ENCODE assay signal across 1 cellular context in the genomic region with DNA sequence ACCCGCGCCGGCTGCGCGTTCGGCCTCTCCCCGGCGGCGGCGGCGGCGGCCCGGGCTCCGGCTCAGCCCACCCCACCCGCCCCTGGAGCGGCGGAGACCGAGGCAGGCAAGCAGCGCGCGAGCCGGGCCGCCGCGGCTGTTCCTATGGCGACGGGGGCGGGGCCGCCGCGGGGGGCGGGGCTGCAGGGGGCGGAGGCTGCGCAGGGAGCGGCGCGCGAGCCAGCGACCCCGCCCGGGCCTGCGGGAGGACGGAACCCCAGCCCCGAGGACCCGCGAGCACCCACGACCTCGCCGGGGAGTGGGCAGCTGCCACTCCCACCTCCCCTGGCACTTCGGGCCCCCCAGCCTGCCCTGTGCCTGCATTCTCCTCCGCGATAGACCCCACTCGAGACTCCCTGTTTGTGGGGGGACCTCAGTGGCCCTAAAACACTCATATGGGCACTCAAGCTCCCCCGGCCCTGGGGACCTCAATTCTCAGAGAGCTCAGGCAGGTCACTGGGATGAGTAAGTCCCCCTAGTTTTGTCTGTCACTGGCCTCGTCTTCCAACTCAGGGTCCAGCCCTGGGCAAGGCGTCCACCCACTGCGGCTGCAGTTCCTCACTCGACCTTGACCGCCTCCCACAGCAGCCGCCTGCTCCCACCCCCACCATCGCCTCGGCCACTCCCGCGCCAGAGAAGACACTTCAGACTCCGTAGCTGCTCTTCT.
TF ChIP-seq lines count a peak whose summit lies in the region.

A gene (minus strand): TSS at position 115 of the 706 bp plus-strand sequence. CDS start 597 bp downstream, outside the sequence.

TF ChIP-seq in K562, 482 proteins besides CTCF, POLR2A, EP300 and RAD21 (continued from another document and continues in another):
- TF ChIP-seq, protein P1, sequence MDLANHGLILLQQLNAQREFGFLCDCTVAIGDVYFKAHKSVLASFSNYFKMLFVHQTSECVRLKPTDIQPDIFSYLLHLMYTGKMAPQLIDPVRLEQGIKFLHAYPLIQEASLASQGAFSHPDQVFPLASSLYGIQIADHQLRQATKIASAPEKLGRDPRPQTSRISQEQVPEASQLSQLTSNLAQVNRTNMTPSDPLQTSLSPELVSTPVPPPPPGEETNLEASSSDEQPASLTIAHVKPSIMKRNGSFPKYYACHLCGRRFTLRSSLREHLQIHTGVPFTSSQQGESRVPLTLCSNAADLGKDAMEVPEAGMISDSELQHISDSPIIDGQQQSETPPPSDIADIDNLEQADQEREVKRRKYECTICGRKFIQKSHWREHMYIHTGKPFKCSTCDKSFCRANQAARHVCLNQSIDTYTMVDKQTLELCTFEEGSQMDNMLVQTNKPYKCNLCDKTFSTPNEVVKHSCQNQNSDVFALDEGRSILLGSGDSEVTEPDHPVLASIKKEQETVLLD (IDR thresholded peaks at IDR 0.05) = peak; percentile 62; the same call in 1 of the 2 replicates
- TF ChIP-seq, protein P2, sequence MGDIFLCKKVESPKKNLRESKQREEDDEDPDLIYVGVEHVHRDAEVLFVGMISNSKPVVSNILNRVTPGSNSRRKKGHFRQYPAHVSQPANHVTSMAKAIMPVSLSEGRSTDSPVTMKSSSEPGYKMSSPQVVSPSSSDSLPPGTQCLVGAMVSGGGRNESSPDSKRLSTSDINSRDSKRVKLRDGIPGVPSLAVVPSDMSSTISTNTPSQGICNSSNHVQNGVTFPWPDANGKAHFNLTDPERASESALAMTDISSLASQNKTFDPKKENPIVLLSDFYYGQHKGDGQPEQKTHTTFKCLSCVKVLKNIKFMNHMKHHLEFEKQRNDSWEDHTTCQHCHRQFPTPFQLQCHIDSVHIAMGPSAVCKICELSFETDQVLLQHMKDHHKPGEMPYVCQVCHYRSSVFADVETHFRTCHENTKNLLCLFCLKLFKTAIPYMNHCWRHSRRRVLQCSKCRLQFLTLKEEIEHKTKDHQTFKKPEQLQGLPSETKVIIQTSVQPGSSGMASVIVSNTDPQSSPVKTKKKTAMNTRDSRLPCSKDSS (IDR thresholded peaks at IDR 0.05; ENCODE audit: low read depth, partially characterized antibody) = no peak
- TF ChIP-seq, protein P3, sequence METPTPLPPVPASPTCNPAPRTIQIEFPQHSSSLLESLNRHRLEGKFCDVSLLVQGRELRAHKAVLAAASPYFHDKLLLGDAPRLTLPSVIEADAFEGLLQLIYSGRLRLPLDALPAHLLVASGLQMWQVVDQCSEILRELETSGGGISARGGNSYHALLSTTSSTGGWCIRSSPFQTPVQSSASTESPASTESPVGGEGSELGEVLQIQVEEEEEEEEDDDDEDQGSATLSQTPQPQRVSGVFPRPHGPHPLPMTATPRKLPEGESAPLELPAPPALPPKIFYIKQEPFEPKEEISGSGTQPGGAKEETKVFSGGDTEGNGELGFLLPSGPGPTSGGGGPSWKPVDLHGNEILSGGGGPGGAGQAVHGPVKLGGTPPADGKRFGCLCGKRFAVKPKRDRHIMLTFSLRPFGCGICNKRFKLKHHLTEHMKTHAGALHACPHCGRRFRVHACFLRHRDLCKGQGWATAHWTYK (CRISPR knock-in tag; IDR thresholded peaks at IDR 0.05) = peak; percentile 73; the same call in 1 of the 2 replicates
- no peak for TF ChIP-seq TEAD1 (CRISPR knock-in tag; IDR thresholded peaks at IDR 0.05)
- no peak for TF ChIP-seq KDM5B (IDR thresholded peaks at IDR 0.05; ENCODE audit: insufficient replicate concordance, low read depth, low read length)
- no peak for TF ChIP-seq BHLHE40 (IDR thresholded peaks at IDR 0.05; ENCODE audit: low read length)
- TF ChIP-seq ZNF408 (CRISPR knock-in tag; IDR thresholded peaks at IDR 0.05; ENCODE audit: low read depth) = no peak
- TF ChIP-seq FOXA1 (IDR thresholded peaks at IDR 0.05; ENCODE audit: borderline replicate concordance) = no peak
- TF ChIP-seq ZNF780A (CRISPR knock-in tag; IDR thresholded peaks at IDR 0.05) = no peak
- TF ChIP-seq SRSF9 (IDR thresholded peaks at IDR 0.05; ENCODE audit: borderline replicate concordance, low read depth, low read length) = no peak
- no peak for TF ChIP-seq BRD9 (IDR thresholded peaks at IDR 0.05; ENCODE audit: low read depth, partially characterized antibody)
- TF ChIP-seq, protein P4, sequence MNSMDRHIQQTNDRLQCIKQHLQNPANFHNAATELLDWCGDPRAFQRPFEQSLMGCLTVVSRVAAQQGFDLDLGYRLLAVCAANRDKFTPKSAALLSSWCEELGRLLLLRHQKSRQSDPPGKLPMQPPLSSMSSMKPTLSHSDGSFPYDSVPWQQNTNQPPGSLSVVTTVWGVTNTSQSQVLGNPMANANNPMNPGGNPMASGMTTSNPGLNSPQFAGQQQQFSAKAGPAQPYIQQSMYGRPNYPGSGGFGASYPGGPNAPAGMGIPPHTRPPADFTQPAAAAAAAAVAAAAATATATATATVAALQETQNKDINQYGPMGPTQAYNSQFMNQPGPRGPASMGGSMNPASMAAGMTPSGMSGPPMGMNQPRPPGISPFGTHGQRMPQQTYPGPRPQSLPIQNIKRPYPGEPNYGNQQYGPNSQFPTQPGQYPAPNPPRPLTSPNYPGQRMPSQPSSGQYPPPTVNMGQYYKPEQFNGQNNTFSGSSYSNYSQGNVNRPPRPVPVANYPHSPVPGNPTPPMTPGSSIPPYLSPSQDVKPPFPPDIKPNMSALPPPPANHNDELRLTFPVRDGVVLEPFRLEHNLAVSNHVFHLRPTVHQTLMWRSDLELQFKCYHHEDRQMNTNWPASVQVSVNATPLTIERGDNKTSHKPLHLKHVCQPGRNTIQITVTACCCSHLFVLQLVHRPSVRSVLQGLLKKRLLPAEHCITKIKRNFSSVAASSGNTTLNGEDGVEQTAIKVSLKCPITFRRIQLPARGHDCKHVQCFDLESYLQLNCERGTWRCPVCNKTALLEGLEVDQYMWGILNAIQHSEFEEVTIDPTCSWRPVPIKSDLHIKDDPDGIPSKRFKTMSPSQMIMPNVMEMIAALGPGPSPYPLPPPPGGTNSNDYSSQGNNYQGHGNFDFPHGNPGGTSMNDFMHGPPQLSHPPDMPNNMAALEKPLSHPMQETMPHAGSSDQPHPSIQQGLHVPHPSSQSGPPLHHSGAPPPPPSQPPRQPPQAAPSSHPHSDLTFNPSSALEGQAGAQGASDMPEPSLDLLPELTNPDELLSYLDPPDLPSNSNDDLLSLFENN (IDR thresholded peaks at IDR 0.05; ENCODE audit: low read depth in 2 of 2, low read length in 2 of 2) = no peak
- TF ChIP-seq, protein P5, sequence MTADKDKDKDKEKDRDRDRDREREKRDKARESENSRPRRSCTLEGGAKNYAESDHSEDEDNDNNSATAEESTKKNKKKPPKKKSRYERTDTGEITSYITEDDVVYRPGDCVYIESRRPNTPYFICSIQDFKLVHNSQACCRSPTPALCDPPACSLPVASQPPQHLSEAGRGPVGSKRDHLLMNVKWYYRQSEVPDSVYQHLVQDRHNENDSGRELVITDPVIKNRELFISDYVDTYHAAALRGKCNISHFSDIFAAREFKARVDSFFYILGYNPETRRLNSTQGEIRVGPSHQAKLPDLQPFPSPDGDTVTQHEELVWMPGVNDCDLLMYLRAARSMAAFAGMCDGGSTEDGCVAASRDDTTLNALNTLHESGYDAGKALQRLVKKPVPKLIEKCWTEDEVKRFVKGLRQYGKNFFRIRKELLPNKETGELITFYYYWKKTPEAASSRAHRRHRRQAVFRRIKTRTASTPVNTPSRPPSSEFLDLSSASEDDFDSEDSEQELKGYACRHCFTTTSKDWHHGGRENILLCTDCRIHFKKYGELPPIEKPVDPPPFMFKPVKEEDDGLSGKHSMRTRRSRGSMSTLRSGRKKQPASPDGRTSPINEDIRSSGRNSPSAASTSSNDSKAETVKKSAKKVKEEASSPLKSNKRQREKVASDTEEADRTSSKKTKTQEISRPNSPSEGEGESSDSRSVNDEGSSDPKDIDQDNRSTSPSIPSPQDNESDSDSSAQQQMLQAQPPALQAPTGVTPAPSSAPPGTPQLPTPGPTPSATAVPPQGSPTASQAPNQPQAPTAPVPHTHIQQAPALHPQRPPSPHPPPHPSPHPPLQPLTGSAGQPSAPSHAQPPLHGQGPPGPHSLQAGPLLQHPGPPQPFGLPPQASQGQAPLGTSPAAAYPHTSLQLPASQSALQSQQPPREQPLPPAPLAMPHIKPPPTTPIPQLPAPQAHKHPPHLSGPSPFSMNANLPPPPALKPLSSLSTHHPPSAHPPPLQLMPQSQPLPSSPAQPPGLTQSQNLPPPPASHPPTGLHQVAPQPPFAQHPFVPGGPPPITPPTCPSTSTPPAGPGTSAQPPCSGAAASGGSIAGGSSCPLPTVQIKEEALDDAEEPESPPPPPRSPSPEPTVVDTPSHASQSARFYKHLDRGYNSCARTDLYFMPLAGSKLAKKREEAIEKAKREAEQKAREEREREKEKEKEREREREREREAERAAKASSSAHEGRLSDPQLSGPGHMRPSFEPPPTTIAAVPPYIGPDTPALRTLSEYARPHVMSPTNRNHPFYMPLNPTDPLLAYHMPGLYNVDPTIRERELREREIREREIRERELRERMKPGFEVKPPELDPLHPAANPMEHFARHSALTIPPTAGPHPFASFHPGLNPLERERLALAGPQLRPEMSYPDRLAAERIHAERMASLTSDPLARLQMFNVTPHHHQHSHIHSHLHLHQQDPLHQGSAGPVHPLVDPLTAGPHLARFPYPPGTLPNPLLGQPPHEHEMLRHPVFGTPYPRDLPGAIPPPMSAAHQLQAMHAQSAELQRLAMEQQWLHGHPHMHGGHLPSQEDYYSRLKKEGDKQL (CRISPR knock-in tag; IDR thresholded peaks at IDR 0.05; ENCODE audit: borderline replicate concordance) = no peak
- TF ChIP-seq CEBPB (tag; IDR thresholded peaks at IDR 0.05) = no peak
- TF ChIP-seq, protein P6, sequence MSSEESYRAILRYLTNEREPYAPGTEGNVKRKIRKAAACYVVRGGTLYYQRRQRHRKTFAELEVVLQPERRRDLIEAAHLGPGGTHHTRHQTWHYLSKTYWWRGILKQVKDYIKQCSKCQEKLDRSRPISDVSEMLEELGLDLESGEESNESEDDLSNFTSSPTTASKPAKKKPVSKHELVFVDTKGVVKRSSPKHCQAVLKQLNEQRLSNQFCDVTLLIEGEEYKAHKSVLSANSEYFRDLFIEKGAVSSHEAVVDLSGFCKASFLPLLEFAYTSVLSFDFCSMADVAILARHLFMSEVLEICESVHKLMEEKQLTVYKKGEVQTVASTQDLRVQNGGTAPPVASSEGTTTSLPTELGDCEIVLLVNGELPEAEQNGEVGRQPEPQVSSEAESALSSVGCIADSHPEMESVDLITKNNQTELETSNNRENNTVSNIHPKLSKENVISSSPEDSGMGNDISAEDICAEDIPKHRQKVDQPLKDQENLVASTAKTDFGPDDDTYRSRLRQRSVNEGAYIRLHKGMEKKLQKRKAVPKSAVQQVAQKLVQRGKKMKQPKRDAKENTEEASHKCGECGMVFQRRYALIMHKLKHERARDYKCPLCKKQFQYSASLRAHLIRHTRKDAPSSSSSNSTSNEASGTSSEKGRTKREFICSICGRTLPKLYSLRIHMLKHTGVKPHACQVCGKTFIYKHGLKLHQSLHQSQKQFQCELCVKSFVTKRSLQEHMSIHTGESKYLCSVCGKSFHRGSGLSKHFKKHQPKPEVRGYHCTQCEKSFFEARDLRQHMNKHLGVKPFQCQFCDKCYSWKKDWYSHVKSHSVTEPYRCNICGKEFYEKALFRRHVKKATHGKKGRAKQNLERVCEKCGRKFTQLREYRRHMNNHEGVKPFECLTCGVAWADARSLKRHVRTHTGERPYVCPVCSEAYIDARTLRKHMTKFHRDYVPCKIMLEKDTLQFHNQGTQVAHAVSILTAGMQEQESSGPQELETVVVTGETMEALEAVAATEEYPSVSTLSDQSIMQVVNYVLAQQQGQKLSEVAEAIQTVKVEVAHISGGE (CRISPR knock-in tag; IDR thresholded peaks at IDR 0.05) = no peak
- TF ChIP-seq, protein P7, sequence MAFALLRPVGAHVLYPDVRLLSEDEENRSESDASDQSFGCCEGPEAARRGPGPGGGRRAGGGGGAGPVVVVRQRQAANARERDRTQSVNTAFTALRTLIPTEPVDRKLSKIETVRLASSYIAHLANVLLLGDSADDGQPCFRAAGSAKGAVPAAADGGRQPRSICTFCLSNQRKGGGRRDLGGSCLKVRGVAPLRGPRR (CRISPR knock-in tag; IDR thresholded peaks at IDR 0.05) = no peak
- no peak for TF ChIP-seq ZBED1 (IDR thresholded peaks at IDR 0.05)
- TF ChIP-seq SMAD3 (CRISPR knock-in tag; conservative IDR thresholded peaks at IDR 0.05) = no peak
- TF ChIP-seq, protein P8, sequence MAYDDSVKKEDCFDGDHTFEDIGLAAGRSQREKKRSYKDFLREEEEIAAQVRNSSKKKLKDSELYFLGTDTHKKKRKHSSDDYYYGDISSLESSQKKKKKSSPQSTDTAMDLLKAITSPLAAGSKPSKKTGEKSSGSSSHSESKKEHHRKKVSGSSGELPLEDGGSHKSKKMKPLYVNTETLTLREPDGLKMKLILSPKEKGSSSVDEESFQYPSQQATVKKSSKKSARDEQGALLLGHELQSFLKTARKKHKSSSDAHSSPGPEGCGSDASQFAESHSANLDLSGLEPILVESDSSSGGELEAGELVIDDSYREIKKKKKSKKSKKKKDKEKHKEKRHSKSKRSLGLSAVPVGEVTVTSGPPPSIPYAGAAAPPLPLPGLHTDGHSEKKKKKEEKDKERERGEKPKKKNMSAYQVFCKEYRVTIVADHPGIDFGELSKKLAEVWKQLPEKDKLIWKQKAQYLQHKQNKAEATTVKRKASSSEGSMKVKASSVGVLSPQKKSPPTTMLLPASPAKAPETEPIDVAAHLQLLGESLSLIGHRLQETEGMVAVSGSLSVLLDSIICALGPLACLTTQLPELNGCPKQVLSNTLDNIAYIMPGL (CRISPR knock-in tag; IDR thresholded peaks at IDR 0.05) = no peak
- no peak for TF ChIP-seq TCF7 (IDR thresholded peaks at IDR 0.05; ENCODE audit: borderline replicate concordance)
- TF ChIP-seq NR2C1 (IDR thresholded peaks at IDR 0.05) = no peak
- no peak for TF ChIP-seq NR2C1 (tag; IDR thresholded peaks at IDR 0.05)
- TF ChIP-seq ZNF121 (CRISPR knock-in tag; conservative IDR thresholded peaks at IDR 0.05) = no peak
- TF ChIP-seq POLR3A (IDR thresholded peaks at IDR 0.05; ENCODE audit: borderline replicate concordance, extremely low read depth, insufficient read depth, insufficient read length) = no peak
- TF ChIP-seq, protein P9, sequence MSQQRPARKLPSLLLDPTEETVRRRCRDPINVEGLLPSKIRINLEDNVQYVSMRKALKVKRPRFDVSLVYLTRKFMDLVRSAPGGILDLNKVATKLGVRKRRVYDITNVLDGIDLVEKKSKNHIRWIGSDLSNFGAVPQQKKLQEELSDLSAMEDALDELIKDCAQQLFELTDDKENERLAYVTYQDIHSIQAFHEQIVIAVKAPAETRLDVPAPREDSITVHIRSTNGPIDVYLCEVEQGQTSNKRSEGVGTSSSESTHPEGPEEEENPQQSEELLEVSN (IDR thresholded peaks at IDR 0.05; ENCODE audit: borderline replicate concordance in 1 of 2, extremely low read depth in 1 of 2, insufficient read depth in 1 of 2, insufficient read length in 1 of 2, low read depth in 1 of 2, low read length in 1 of 2, poor library complexity in 1 of 2, severe bottlenecking in 1 of 2) = peak in 1 of 2 experiments; percentile 31
- TF ChIP-seq MBD2 (IDR thresholded peaks at IDR 0.05; ENCODE audit: borderline replicate concordance, low read depth) = no peak
- TF ChIP-seq PURB (CRISPR knock-in tag; IDR thresholded peaks at IDR 0.05; ENCODE audit: low read depth) = no peak
- no peak for TF ChIP-seq JUN (IDR thresholded peaks at IDR 0.05; ENCODE audit: borderline replicate concordance, low read depth, low read length)
- TF ChIP-seq JUN (CRISPR knock-in tag; IDR thresholded peaks at IDR 0.05; ENCODE audit: borderline replicate concordance) = no peak
- no peak for TF ChIP-seq RNF2 (IDR thresholded peaks at IDR 0.05)
- TF ChIP-seq MED1 (CRISPR knock-in tag; IDR thresholded peaks at IDR 0.05; ENCODE audit: borderline replicate concordance) = no peak
- no peak for TF ChIP-seq ETV5 (CRISPR knock-in tag; IDR thresholded peaks at IDR 0.05; ENCODE audit: low read depth)
- no peak for TF ChIP-seq ZNF143 (CRISPR knock-in tag; IDR thresholded peaks at IDR 0.05)
